Comparison of ENCODE assay signal across 8 cellular contexts in the genomic region with DNA sequence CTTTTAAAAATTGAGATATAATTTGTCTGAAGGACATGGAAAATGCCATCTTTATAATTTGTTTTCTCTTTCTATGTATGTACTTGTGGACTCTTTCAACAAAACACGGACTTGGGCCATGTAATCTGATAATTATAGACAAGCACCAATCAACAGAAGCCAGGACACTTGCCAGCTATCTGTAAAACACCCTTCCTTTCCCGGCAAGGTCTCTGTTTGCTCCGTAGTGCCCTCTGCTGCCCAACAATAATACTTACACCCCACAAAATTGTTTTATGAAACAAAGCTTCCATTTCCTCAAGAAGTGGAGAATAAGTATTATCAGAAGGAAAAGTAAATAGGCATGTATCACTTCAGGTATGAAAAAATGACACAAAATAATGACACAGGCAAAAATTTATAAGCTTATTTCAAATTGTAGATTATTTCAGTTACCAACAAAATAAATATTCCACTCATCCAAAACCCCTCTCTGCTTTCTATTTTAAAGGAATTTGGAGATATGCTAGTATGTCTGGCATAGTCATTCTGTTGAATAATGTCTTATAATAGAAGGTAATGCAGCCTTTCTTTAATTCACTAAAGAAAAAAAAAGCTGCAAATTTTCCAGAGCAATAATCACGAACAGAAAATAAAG. TPM values are rescaled to one million over a fixed set of nuclear protein-coding genes. Genes with fewer than 3 reads are reported as not detected.
DNase-seq lines count a peak whose midpoint lies in the region; ATAC-seq and TF ChIP-seq lines count a peak whose summit lies in the region.

No MANE protein-coding gene starts in this region.

- H2BK12ac ChIP-seq in neuronal stem cell (ENCODE audit: low read length), result no peak overlapping the region

- H3K27ac ChIP-seq in PC-9 (no peak overlapping the region), neuronal stem cell (replicated peaks; ENCODE audit: low read length) (no peak overlapping the region), upper lobe of right lung (no peak overlapping the region)

- DNase-seq in CD14-positive monocyte (ENCODE audit: low spot score) (no peak), Kasumi-1 (lab: John Stamatoyannopoulos, UW) (peak; percentile 84 to 86), PC-9 (peak; percentile 49 to 58), activated T-cell treated with anti-CD3 and anti-CD28 coated beads for 4 hours (peak; percentile 59), fibroblast of gingiva (ENCODE audit: low read depth) (peak; percentile 70), neuronal stem cell (ENCODE audit: low spot score) (peak; percentile 41), upper lobe of right lung (no peak)

- no peak overlapping the region for H4K91ac ChIP-seq in neuronal stem cell (ENCODE audit: low read depth, low read length, poor library complexity)

- H3K4me3 ChIP-seq in PC-9 (no peak overlapping the region), neuronal stem cell (ENCODE audit: low read length in 2 of 2) (no peak overlapping the region), upper lobe of right lung (no peak overlapping the region)

- H3K18ac ChIP-seq in neuronal stem cell (ENCODE audit: low read length), result no peak overlapping the region

- no peaks in the 10 kb centered on the region for H4K20me1 ChIP-seq in PC-9 (ENCODE audit: insufficient read depth)

- H3K27me3 Mint-ChIP-seq in CD14-positive monocyte (ENCODE audit: low read depth in 3 of 3), result no peaks in the 10 kb centered on the region

- H3K9me3 ChIP-seq in PC-9 (ENCODE audit: insufficient read depth, low read depth) (no peaks in the 10 kb centered on the region), neuronal stem cell (replicated peaks in 1 of 2; ENCODE audit: control insufficient read depth in 2 of 2, insufficient read depth in 1 of 2, low read depth in 1 of 2, low read length in 2 of 2) (no peaks in the 10 kb centered on the region), upper lobe of right lung (no peaks in the 10 kb centered on the region)

- no peaks in the 10 kb centered on the region for H3K79me2 ChIP-seq in PC-9 (ENCODE audit: low read depth)

- H3K9ac ChIP-seq in neuronal stem cell (ENCODE audit: low read depth, low read length, poor library complexity), result no peak overlapping the region

- no peak overlapping the region for H2BK5ac ChIP-seq in neuronal stem cell (ENCODE audit: low read length)

- no peak overlapping the region for H2AFZ ChIP-seq in PC-9
- no peak overlapping the region for H2AFZ ChIP-seq in neuronal stem cell (ENCODE audit: low read length)

- H3K23ac ChIP-seq in neuronal stem cell (ENCODE audit: low read depth, low read length, poor library complexity), result no peak overlapping the region

- H3K9me2 ChIP-seq in PC-9 (ENCODE audit: insufficient read depth), result no peaks in the 10 kb centered on the region

- no peaks in the 10 kb centered on the region for H3K27me3 ChIP-seq in PC-9 (ENCODE audit: insufficient read depth, low read depth)
- no peaks in the 10 kb centered on the region for H3K27me3 ChIP-seq in neuronal stem cell (ENCODE audit: control insufficient read depth in 3 of 3, insufficient read depth in 3 of 3, low read depth in 1 of 3, low read length in 3 of 3)
- H3K27me3 ChIP-seq in upper lobe of right lung, result no peaks in the 10 kb centered on the region

- H3K4me3 Mint-ChIP-seq in CD14-positive monocyte, result no peak overlapping the region

- intact Hi-C loops in CD14-positive monocyte (cut with micrococcal nuclease) (loop anchor here in 1 of 2 donors (10.0 kb wide), 1 partner anchor 1233 kb away; no protein-coding TSS in a partner anchor), PC-9 (cut with micrococcal nuclease; ENCODE audit: unreplicated experiment) (loop anchor here (2.0 to 10.0 kb wide), 9 partner anchors 70 to 1240 kb away; no protein-coding TSS in a partner anchor), upper lobe of right lung (cut with DNase I) (no loop called here)

- POLR2A ChIA-PET in PC-9 (lab: Charles Lee; ENCODE audit: unreplicated experiment), result interaction anchor here (0.6 kb wide), 1 partner anchor 544 kb away, joined by 6 read pairs; no protein-coding TSS in a partner anchor

- peaks cover 24% of the 10 kb centered on the region for H3K4me1 ChIP-seq in PC-9 (replicated peaks; ENCODE audit: insufficient read depth)
- H3K4me1 ChIP-seq in neuronal stem cell (ENCODE audit: control insufficient read depth in 2 of 2, insufficient read depth in 1 of 2, low read depth in 1 of 2, low read length in 2 of 2), result peaks cover 0 to 3% of the 10 kb centered on the region in 2 donors
- H3K4me1 ChIP-seq in upper lobe of right lung, result no peaks in the 10 kb centered on the region

- H3K14ac ChIP-seq in neuronal stem cell (ENCODE audit: low read length), result no peak overlapping the region

- CTCF ChIA-PET in PC-9 (lab: Charles Lee), result interaction anchor here (0.6 to 1.3 kb wide), 13 partner anchors 18 to 1752 kb away, joined by 3 to 6 read pairs (median 3); partner anchors contain the start of gene MYH15

- no peaks in the 10 kb centered on the region for H3K9me3 Mint-ChIP-seq in CD14-positive monocyte

- H3K4ac ChIP-seq in neuronal stem cell (ENCODE audit: low read length), result no peak overlapping the region

- H3K36me3 ChIP-seq in PC-9 (ENCODE audit: low read depth) (no peaks in the 10 kb centered on the region), neuronal stem cell (replicated peaks in 1 of 2; ENCODE audit: control insufficient read depth in 2 of 2, insufficient read depth in 2 of 2, low read length in 2 of 2) (no peaks in the 10 kb centered on the region), upper lobe of right lung (no peaks in the 10 kb centered on the region)

- BruUV-seq in PC-9 (replicated peaks; lab: Mats Ljungman, UMichigan), result no TSS peak

- H3K79me1 ChIP-seq in neuronal stem cell (ENCODE audit: low read depth, low read length), result no peaks in the 10 kb centered on the region

- no peak overlapping the region for H3K27ac Mint-ChIP-seq in CD14-positive monocyte

- H3F3A ChIP-seq in PC-9 (ENCODE audit: insufficient read depth, low read depth), result peaks cover 13% of the 10 kb centered on the region

- no peak overlapping the region for H2AK5ac ChIP-seq in neuronal stem cell (ENCODE audit: low read depth, low read length)

- ATAC-seq in GM19395 (IDR thresholded peaks at IDR 0.05; ENCODE audit: unreplicated experiment) (peak; percentile 82), upper lobe of right lung (peak; percentile 95)

- peaks cover 1% of the 10 kb centered on the region for H3K4me1 Mint-ChIP-seq in CD14-positive monocyte

- no CpG with 5 or more reads among the region's 4 CpGs for WGBS in neuronal stem cell (ENCODE audit: extremely low coverage in 2 of 2, insufficient read length in 2 of 2, insufficient replicate concordance in 1 of 2), 2 donors

- no peak overlapping the region for H4K8ac ChIP-seq in neuronal stem cell (ENCODE audit: low read depth, low read length)

- H2BK120ac ChIP-seq in neuronal stem cell (ENCODE audit: low read depth, low read length), result no peak overlapping the region

- H3K36me3 Mint-ChIP-seq in CD14-positive monocyte, result no peaks in the 10 kb centered on the region

- peak; percentile 80 for TF ChIP-seq CTCF in CD14-positive monocyte (IDR thresholded peaks at IDR 0.05)
- peak; percentile 96 for TF ChIP-seq CTCF in PC-9 (conservative IDR thresholded peaks at IDR 0.05)
- peak; percentile 71 for TF ChIP-seq CTCF in upper lobe of right lung (IDR thresholded peaks at IDR 0.05)

- H3K4me2 ChIP-seq in PC-9, result no peak overlapping the region
- no peak overlapping the region for H3K4me2 ChIP-seq in neuronal stem cell (ENCODE audit: insufficient read depth, low read length, poor library complexity, severe bottlenecking)

- no peak overlapping the region for H2BK15ac ChIP-seq in neuronal stem cell (ENCODE audit: low read length)

RNA-seq across cellular contexts. Expression of gene MYH15, which starts 32.8 kb away (rescaled TPM):
- not detected for polyA plus RNA-seq in CD14-positive monocyte
- total RNA-seq in PC-9 (2021) (0.95 and 2.3 TPM in 2 replicates), upper lobe of right lung (0.90 TPM)
- polyA plus RNA-seq in neuronal stem cell (2013, experiment 1 of 2), result 0.03 TPM
- polyA plus RNA-seq in neuronal stem cell (2013, experiment 2 of 2), result 0.06 TPM

Comparison
In these comparisons a context has a peak if more than half of its experiments do, and no peak if none do; other contexts are left out.
1. DNase-seq: peak in Kasumi-1 (2 of 2), PC-9 (2 of 2), activated T-cell treated with anti-CD3 and anti-CD28 coated beads for 4 hours (single experiment), fibroblast of gingiva (single experiment) and neuronal stem cell (single experiment); none in CD14-positive monocyte (single experiment) and upper lobe of right lung (single experiment).
2. Peak in every context shown above with its lines, with median percentiles within 50 percentile points of each other: CTCF ChIP-seq.